In genomic region chr5:54874337-54875021, GRCh38 we compare ENCODE assay signal across 20 cellular contexts.
DNase-seq lines count a peak whose midpoint lies in the region; ATAC-seq and TF ChIP-seq lines count a peak whose summit lies in the region.
"Had no signal": no experiment of that assay in that cellular context is flagged by ENCODE, and none has a peak within 500 bp of the region (broad histone marks: within the 10 kb centered on the region; RNA-seq: fewer than 3 reads in every experiment).

No MANE protein-coding gene starts in this region.

- TF ChIP-seq CTCF in cardiac fibroblast (IDR thresholded peaks at IDR 0.05; ENCODE audit: low read depth, low read length) = no peak
- TF ChIP-seq CTCF in mesothelial cell of epicardium (IDR thresholded peaks at IDR 0.05; ENCODE audit: unreplicated experiment) = no peak

- H3K4me3 ChIP-seq in cardiac fibroblast (replicated peaks in 1 of 2; ENCODE audit: low read depth in 2 of 2, low read length in 2 of 2) = no peak overlapping the region
- H3K4me3 ChIP-seq: gastrocnemius medialis, HAP-1, suprapubic skin had no signal

- H3K27me3 Mint-ChIP-seq in mesothelial cell of epicardium (ENCODE audit: low read depth) = peaks cover 3% of the 10 kb centered on the region

- no peak for ATAC-seq in HG03135 (IDR thresholded peaks at IDR 0.05; ENCODE audit: unreplicated experiment)
- ATAC-seq: gastrocnemius medialis had no signal

- H3K36me3 Mint-ChIP-seq in mesothelial cell of epicardium = no peaks in the 10 kb centered on the region
- H3K36me3 Mint-ChIP-seq: naive B cell had no signal

- DNase-seq in H4 (ENCODE audit: low spot score) = peak; percentile 39
- DNase-seq in NOMO-1 treated with DMSO at 0.1 percent for 48 hours (lab: John Stamatoyannopoulos, UW; ENCODE audit: unreplicated experiment) = peak; percentile 81
- DNase-seq in cardiac fibroblast (ENCODE audit: low read depth in 2 of 2) = peak; percentile 30 to 67
- DNase-seq in mesothelial cell of epicardium (ENCODE audit: low spot score in 2 of 2, unreplicated experiment in 2 of 2) = no peak
- no peak for DNase-seq in COR-L47 (lab: John Stamatoyannopoulos, UW)
- no peak for DNase-seq in HT-29 (ENCODE audit: low spot score)
- no peak for DNase-seq in NCI-H2081 treated with DMSO at 0.1 percent for 48 hours (lab: John Stamatoyannopoulos, UW)
- DNase-seq: activated CD8-positive, alpha-beta memory T cell treated with anti-CD3 and anti-CD28 coated beads, Interleukin-2, amount 50 U/mL, for 4 hours; activated naive CD8-positive, alpha-beta T cell treated with anti-CD3 and anti-CD28 coated beads, Interleukin-2, amount 10 ng/mL, durations not matched to agents 7 days and 5 days; BE2C; cortex of kidney; gastrocnemius medialis; islet precursor cell; naive B cell; NCI-H1105; NCI-H510A treated with DMSO at 0.1 percent for 48 hours; SHP77 had no signal

- H3K27ac Mint-ChIP-seq in mesothelial cell of epicardium = peak overlapping the region; percentile 43
- H3K27ac Mint-ChIP-seq: activated naive CD8-positive, alpha-beta T cell treated with anti-CD3 and anti-CD28 coated beads, Interleukin-2, amount 10 ng/mL, durations not matched to agents 7 days and 5 days; naive B cell had no signal

- H3K4me3 Mint-ChIP-seq in mesothelial cell of epicardium = no peak overlapping the region
- H3K4me3 Mint-ChIP-seq: activated naive CD8-positive, alpha-beta T cell treated with anti-CD3 and anti-CD28 coated beads, Interleukin-2, amount 10 ng/mL, durations not matched to agents 7 days and 5 days; naive B cell had no signal

- H3K4me1 Mint-ChIP-seq in mesothelial cell of epicardium = peaks cover 18% of the 10 kb centered on the region

- no peaks in the 10 kb centered on the region for H3K9me3 Mint-ChIP-seq in mesothelial cell of epicardium
- H3K9me3 Mint-ChIP-seq: activated naive CD8-positive, alpha-beta T cell treated with anti-CD3 and anti-CD28 coated beads, Interleukin-2, amount 10 ng/mL, durations not matched to agents 7 days and 5 days had no signal

Comparison
In these comparisons a context has a peak if more than half of its experiments do, and no peak if none do; other contexts are left out.
1. DNase-seq: peak in H4 (single experiment), NOMO-1 treated with DMSO at 0.1 percent for 48 hours (single experiment) and cardiac fibroblast (2 of 2); none in mesothelial cell of epicardium (0 of 2), COR-L47 (single experiment), HT-29 (single experiment) and NCI-H2081 treated with DMSO at 0.1 percent for 48 hours (single experiment).